In the genomic region with DNA sequence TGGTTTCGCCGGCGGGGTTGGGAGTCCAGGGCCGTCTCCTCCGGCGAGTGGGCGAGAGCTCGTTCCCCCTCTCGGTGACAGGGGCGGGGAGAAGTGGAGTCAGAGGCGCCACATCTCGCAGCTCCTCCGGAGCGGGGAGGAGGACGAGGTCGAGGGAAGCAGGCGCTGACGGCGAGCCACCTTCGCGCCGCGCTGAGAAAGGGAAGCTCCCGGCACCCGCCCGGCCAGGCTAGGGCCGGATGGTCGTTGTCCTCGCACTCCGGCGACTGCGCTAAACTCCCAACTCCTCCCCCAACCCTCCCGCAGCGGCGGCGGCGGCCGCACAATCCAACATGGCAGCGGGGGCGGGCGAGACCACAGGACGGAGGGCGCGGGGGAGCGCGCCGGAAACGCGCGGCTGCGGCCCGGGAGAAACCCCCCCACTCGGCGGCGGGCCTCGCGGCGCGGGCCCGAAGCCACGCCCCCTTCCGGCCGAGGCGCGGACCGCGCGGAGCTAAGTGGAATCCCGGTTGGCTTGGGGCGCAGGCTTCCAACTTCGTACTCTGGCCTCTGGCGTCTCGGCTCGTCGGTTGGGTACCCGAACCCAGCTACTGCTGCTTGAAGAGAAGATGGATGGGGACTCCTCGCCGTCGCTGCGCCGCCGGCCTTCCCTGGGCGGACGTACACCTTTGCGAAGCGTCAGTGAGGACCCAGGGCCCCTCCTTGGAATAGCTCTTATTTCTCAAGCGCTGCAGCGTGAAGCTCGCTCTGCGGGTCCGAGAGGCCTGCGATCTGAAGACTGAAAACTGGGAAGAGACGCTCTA, we compare ENCODE assay signal across 8 cellular contexts. TPM values are rescaled to one million over a fixed set of nuclear protein-coding genes. Genes with fewer than 3 reads are reported as not detected.
A peak's percentile ranks its signal among the peaks of the same experiment; 100 is the strongest.
DNase-seq lines count a peak whose midpoint lies in the region; ATAC-seq and TF ChIP-seq lines count a peak whose summit lies in the region.

WASL (minus strand) TSS at position 270 of the 803 bp plus-strand sequence; CDS start at position 1, 269 bp downstream.

- ATAC-seq in GM18502 (IDR thresholded peaks at IDR 0.05; ENCODE audit: poor library complexity, unreplicated experiment) (peak; percentile 74), HG02885 (IDR thresholded peaks at IDR 0.05; ENCODE audit: poor library complexity, unreplicated experiment) (peak; percentile 77)

- TF ChIP-seq POLR2A in vagina (IDR thresholded peaks at IDR 0.05): peak in 1 of 2 donors; percentile 76

- H3K36me3 ChIP-seq in rectal smooth muscle tissue (ENCODE audit: control insufficient read depth, insufficient read depth, low read length): no peaks in the 10 kb centered on the region
- H3K36me3 ChIP-seq in vagina: no peaks in the 10 kb centered on the region

- peak within 1 kb of the TSS; percentile 92 for H3K9ac ChIP-seq in rectal smooth muscle tissue (ENCODE audit: low read length)

- DNase-seq in NCI-H1694 (lab: John Stamatoyannopoulos, UW): peak; percentile 59
- DNase-seq in T-helper 22 cell (ENCODE audit: low read depth): peak; percentile 75
- DNase-seq in astrocyte of the cerebellum (ENCODE audit: low read depth): peak; percentile 62
- DNase-seq in hepatic stellate cell (ENCODE audit: low spot score): peak; percentile 86
- DNase-seq in vagina (ENCODE audit: extremely low spot score in 2 of 2): peak in 1 of 2 donors; percentile 94

- H3K27ac ChIP-seq in rectal smooth muscle tissue (ENCODE audit: low read depth, low read length): peak within 1 kb of the TSS; percentile 94
- H3K27ac ChIP-seq in vagina: peak within 1 kb of the TSS; percentile 96

- in situ Hi-C loops in astrocyte of the cerebellum (cut with HindIII; ENCODE audit: low sequenced_read_pairs): no loop called here

- no peak for TF ChIP-seq CTCF in astrocyte of the cerebellum (IDR thresholded peaks at IDR 0.05; ENCODE audit: low read depth, low read length, missing control alignments)
- TF ChIP-seq CTCF in vagina (IDR thresholded peaks at IDR 0.05): peak in 1 of 3 experiments; percentile 27

- H3K9me3 ChIP-seq in vagina: no peaks in the 10 kb centered on the region

- H3K4me1 ChIP-seq in rectal smooth muscle tissue (ENCODE audit: control insufficient read depth, insufficient read depth, low read length) (peaks cover 26% of the 10 kb centered on the region), vagina (peaks cover 59% of the 10 kb centered on the region)

- H3K4me3 ChIP-seq in astrocyte of the cerebellum (ENCODE audit: low read depth, low read length): peak within 1 kb of the TSS; percentile 81
- peak within 1 kb of the TSS; percentile 89 for H3K4me3 ChIP-seq in rectal smooth muscle tissue (ENCODE audit: low read length)
- peak within 1 kb of the TSS; percentile 78 to 92 for H3K4me3 ChIP-seq in vagina

- intact Hi-C loops in vagina (cut with DNase I): no loop called here

- H3K27me3 ChIP-seq in rectal smooth muscle tissue (ENCODE audit: control insufficient read depth, insufficient read depth, low read length): no peaks in the 10 kb centered on the region
- no peaks in the 10 kb centered on the region for H3K27me3 ChIP-seq in vagina

RNA-seq across cellular contexts. Expression of gene WASL, which starts in this region (rescaled TPM):
- total RNA-seq in vagina: 24.8 TPM
